ENCODE assay signal across 2 cellular contexts in the genomic region with DNA sequence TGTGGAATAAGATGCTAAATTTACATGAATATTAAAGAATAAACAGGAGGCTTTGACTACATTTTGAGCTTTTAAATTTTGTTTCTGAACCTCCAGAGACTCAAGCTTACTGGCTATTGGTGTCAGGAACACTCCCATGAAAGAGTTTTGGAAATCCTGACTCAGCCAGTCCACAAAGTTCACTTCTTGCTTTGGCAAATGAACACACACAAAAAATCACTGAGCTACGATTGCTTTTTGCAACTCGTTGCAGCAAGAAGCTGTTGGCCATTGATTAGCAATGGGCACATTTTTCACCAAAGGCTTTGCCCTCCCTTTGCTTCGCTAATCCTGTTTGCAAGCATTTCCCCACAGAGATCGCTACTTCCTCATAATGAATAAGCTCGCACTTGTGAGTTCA.
TF ChIP-seq lines count a peak whose summit lies in the region.

No MANE protein-coding gene starts in this region.

TF ChIP-seq in liver, 16 proteins besides CTCF, POLR2A, EP300 and RAD21 (continued from another document):
- TF ChIP-seq, protein P1, sequence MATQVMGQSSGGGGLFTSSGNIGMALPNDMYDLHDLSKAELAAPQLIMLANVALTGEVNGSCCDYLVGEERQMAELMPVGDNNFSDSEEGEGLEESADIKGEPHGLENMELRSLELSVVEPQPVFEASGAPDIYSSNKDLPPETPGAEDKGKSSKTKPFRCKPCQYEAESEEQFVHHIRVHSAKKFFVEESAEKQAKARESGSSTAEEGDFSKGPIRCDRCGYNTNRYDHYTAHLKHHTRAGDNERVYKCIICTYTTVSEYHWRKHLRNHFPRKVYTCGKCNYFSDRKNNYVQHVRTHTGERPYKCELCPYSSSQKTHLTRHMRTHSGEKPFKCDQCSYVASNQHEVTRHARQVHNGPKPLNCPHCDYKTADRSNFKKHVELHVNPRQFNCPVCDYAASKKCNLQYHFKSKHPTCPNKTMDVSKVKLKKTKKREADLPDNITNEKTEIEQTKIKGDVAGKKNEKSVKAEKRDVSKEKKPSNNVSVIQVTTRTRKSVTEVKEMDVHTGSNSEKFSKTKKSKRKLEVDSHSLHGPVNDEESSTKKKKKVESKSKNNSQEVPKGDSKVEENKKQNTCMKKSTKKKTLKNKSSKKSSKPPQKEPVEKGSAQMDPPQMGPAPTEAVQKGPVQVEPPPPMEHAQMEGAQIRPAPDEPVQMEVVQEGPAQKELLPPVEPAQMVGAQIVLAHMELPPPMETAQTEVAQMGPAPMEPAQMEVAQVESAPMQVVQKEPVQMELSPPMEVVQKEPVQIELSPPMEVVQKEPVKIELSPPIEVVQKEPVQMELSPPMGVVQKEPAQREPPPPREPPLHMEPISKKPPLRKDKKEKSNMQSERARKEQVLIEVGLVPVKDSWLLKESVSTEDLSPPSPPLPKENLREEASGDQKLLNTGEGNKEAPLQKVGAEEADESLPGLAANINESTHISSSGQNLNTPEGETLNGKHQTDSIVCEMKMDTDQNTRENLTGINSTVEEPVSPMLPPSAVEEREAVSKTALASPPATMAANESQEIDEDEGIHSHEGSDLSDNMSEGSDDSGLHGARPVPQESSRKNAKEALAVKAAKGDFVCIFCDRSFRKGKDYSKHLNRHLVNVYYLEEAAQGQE (IDR thresholded peaks at IDR 0.05) = no peak
- peak; percentile 94 to 99 for TF ChIP-seq JUND (IDR thresholded peaks at IDR 0.05)
- TF ChIP-seq HNF4G (IDR thresholded peaks at IDR 0.05) = peak; percentile 25

TF ChIP-seq in HepG2, 621 proteins besides CTCF, POLR2A, EP300 and RAD21 (continued from another document):
- no peak for TF ChIP-seq THYN1 (CRISPR knock-in tag; IDR thresholded peaks at IDR 0.05; ENCODE audit: borderline replicate concordance, low read depth)
- TF ChIP-seq TBX3 (IDR thresholded peaks at IDR 0.05; ENCODE audit: borderline replicate concordance) = no peak
TF ChIP-seq in HepG2: peak in this region for 0.
